In the genomic region with DNA sequence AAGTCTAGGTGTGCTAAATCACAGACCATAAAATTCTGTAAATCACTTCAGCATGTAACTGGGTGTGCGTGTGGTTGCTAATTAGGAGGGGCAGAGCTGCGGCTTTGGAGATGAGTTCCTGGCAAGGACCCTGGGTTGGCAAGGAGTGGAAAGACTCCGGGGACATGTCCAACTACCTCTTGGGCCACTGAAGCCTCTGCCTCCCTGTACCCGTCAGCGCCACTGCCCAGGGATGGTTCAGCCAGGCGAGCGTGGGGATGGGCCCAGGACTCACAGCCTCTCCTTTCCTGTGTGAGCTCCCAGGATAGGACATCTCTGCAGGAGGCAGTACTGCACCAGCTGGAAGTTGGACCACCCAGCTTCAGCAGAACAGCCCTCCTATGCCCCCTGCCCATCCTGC, we compare ENCODE assay signal across 1 cellular context.
TF ChIP-seq lines count a peak whose summit lies in the region.

No MANE protein-coding gene starts in this region.

TF ChIP-seq in H1, 55 proteins besides CTCF, POLR2A, EP300 and RAD21:
- TF ChIP-seq, protein P1, sequence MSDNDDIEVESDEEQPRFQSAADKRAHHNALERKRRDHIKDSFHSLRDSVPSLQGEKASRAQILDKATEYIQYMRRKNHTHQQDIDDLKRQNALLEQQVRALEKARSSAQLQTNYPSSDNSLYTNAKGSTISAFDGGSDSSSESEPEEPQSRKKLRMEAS (IDR thresholded peaks at IDR 0.05) = no peak
- TF ChIP-seq KDM5A (IDR thresholded peaks at IDR 0.05; ENCODE audit: low read length) (no peak), TAF7 (optimal IDR thresholded peaks at IDR 0.05; ENCODE audit: borderline replicate concordance, low read depth, low read length) (no peak), RXRA (IDR thresholded peaks at IDR 0.05; ENCODE audit: insufficient read depth, low read depth, low read length) (no peak), CHD1 (IDR thresholded peaks at IDR 0.05; ENCODE audit: low read depth, low read length) (no peak), ZNF274 (IDR thresholded peaks at IDR 0.05; ENCODE audit: borderline replicate concordance, extremely low read depth, low read length) (no peak), TCF12 (IDR thresholded peaks at IDR 0.05; ENCODE audit: low read depth, low read length) (no peak), RBBP5 (IDR thresholded peaks at IDR 0.05; ENCODE audit: borderline replicate concordance, low read depth, low read length) (no peak), GTF2F1 (IDR thresholded peaks at IDR 0.05; ENCODE audit: borderline replicate concordance, low read depth, low read length) (no peak), CREB1 (IDR thresholded peaks at IDR 0.05) (no peak), JUND (IDR thresholded peaks at IDR 0.05; ENCODE audit: low read length) (no peak), HDAC6 (IDR thresholded peaks at IDR 0.05; ENCODE audit: low read depth, low read length) (no peak), EGR1 (IDR thresholded peaks at IDR 0.05; ENCODE audit: borderline replicate concordance, low read depth, low read length) (no peak), POU5F1 (IDR thresholded peaks at IDR 0.05; ENCODE audit: low read depth, low read length) (no peak), HDAC2 (IDR thresholded peaks at IDR 0.05; ENCODE audit: borderline replicate concordance in 1 of 2, low read depth in 2 of 2, low read length in 2 of 2) (no peak), SIX5 (IDR thresholded peaks at IDR 0.05; ENCODE audit: low read depth, low read length) (no peak), FOSL1 (IDR thresholded peaks at IDR 0.05; ENCODE audit: insufficient read depth, low read depth, low read length) (no peak)
- TF ChIP-seq, protein P2, sequence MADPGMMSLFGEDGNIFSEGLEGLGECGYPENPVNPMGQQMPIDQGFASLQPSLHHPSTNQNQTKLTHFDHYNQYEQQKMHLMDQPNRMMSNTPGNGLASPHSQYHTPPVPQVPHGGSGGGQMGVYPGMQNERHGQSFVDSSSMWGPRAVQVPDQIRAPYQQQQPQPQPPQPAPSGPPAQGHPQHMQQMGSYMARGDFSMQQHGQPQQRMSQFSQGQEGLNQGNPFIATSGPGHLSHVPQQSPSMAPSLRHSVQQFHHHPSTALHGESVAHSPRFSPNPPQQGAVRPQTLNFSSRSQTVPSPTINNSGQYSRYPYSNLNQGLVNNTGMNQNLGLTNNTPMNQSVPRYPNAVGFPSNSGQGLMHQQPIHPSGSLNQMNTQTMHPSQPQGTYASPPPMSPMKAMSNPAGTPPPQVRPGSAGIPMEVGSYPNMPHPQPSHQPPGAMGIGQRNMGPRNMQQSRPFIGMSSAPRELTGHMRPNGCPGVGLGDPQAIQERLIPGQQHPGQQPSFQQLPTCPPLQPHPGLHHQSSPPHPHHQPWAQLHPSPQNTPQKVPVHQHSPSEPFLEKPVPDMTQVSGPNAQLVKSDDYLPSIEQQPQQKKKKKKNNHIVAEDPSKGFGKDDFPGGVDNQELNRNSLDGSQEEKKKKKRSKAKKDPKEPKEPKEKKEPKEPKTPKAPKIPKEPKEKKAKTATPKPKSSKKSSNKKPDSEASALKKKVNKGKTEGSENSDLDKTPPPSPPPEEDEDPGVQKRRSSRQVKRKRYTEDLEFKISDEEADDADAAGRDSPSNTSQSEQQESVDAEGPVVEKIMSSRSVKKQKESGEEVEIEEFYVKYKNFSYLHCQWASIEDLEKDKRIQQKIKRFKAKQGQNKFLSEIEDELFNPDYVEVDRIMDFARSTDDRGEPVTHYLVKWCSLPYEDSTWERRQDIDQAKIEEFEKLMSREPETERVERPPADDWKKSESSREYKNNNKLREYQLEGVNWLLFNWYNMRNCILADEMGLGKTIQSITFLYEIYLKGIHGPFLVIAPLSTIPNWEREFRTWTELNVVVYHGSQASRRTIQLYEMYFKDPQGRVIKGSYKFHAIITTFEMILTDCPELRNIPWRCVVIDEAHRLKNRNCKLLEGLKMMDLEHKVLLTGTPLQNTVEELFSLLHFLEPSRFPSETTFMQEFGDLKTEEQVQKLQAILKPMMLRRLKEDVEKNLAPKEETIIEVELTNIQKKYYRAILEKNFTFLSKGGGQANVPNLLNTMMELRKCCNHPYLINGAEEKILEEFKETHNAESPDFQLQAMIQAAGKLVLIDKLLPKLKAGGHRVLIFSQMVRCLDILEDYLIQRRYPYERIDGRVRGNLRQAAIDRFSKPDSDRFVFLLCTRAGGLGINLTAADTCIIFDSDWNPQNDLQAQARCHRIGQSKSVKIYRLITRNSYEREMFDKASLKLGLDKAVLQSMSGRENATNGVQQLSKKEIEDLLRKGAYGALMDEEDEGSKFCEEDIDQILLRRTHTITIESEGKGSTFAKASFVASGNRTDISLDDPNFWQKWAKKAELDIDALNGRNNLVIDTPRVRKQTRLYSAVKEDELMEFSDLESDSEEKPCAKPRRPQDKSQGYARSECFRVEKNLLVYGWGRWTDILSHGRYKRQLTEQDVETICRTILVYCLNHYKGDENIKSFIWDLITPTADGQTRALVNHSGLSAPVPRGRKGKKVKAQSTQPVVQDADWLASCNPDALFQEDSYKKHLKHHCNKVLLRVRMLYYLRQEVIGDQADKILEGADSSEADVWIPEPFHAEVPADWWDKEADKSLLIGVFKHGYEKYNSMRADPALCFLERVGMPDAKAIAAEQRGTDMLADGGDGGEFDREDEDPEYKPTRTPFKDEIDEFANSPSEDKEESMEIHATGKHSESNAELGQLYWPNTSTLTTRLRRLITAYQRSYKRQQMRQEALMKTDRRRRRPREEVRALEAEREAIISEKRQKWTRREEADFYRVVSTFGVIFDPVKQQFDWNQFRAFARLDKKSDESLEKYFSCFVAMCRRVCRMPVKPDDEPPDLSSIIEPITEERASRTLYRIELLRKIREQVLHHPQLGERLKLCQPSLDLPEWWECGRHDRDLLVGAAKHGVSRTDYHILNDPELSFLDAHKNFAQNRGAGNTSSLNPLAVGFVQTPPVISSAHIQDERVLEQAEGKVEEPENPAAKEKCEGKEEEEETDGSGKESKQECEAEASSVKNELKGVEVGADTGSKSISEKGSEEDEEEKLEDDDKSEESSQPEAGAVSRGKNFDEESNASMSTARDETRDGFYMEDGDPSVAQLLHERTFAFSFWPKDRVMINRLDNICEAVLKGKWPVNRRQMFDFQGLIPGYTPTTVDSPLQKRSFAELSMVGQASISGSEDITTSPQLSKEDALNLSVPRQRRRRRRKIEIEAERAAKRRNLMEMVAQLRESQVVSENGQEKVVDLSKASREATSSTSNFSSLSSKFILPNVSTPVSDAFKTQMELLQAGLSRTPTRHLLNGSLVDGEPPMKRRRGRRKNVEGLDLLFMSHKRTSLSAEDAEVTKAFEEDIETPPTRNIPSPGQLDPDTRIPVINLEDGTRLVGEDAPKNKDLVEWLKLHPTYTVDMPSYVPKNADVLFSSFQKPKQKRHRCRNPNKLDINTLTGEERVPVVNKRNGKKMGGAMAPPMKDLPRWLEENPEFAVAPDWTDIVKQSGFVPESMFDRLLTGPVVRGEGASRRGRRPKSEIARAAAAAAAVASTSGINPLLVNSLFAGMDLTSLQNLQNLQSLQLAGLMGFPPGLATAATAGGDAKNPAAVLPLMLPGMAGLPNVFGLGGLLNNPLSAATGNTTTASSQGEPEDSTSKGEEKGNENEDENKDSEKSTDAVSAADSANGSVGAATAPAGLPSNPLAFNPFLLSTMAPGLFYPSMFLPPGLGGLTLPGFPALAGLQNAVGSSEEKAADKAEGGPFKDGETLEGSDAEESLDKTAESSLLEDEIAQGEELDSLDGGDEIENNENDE (IDR thresholded peaks at IDR 0.05; ENCODE audit: insufficient replicate concordance, low read length) = no peak
TF ChIP-seq in H1: peak in this region for 0.
